ENCODE assay signal across 31 cellular contexts in the genomic region with DNA sequence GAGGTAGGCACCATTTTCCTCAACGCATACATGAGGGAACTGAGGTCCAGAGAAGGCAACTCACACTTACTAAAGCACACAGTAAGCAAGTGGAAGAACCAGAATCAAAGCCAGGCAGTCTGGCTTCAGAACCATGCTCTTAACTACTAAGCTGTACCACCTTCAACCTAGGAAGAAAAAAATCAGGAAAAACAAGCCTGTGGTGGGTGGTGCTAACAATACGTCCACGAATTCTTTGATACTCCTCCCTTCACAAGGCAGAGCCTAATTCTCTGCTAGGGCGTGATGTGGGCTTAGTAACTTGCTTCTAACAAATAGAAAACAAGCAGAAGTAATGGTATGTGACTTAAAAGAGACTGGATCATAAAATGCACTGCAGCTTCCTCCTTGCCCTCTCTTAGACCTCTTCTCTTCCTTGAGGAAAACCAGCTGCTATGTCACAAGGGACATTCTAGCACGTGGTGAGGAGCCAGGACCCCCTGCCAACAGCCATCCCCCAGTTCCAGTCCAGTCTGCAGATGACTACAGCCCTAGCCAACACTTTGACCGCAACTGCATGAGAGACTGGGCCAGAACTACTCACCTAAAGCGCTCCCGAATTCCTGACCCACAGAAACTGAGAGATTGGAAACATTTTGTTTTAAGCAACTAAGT. TPM values are rescaled to one million over a fixed set of nuclear protein-coding genes. Genes with fewer than 3 reads are reported as not detected.
A peak's percentile ranks its signal among the peaks of the same experiment; 100 is the strongest.
DNase-seq lines count a peak whose midpoint lies in the region; ATAC-seq and TF ChIP-seq lines count a peak whose summit lies in the region.
"Had no signal": no experiment of that assay in that cellular context is flagged by ENCODE, and none has a peak within 500 bp of the region (broad histone marks: within the 10 kb centered on the region; RNA-seq: fewer than 3 reads in every experiment).

No MANE protein-coding gene starts in this region.

- CTCF ChIA-PET in Caco-2 (lab: Charles Lee) = interaction anchor here (0.7 kb wide), 1 partner anchor 368 kb away, joined by 3 read pairs; no protein-coding TSS in a partner anchor

- H3K27ac ChIP-seq in right atrium auricular region (no peak overlapping the region), upper lobe of right lung (no peak overlapping the region), MM.1S (ENCODE audit: low read length) (no peak overlapping the region)
- H3K27ac ChIP-seq: ascending aorta, cardiac muscle cell, neutrophil, right lobe of liver, WERI-Rb-1 had no signal

- no peak overlapping the region for H3K27ac Mint-ChIP-seq in Caco-2 (ENCODE audit: unreplicated experiment)
- H3K27ac Mint-ChIP-seq: activated T-cell treated with anti-CD3 and anti-CD28 coated beads, Interleukin-2, amount 50 U/mL, for 24 hours; effector memory CD8-positive, alpha-beta T cell; IgD-negative memory B cell; stimulated activated naive B cell treated with anti-CD40 and anti-IgM and Interleukin-4, amounts not matched to agents 10 μg/mL and 1 μg/mL and 100 μg/mL, for 72 hours had no signal

- H3K4me1 ChIP-seq in right atrium auricular region (no peaks in the 10 kb centered on the region), upper lobe of right lung (no peaks in the 10 kb centered on the region), MM.1S (ENCODE audit: low read length) (0 out of 2 replicates have a peak, but pooled peaks cover 3% of the 10 kb centered on the region), Caco-2 (no peaks in the 10 kb centered on the region)
- H3K4me1 ChIP-seq: ascending aorta, right lobe of liver had no signal

- no TSS peak for BruUV-seq in Caco-2 (replicated peaks; lab: Mats Ljungman, UMichigan)

- peaks cover 14% of the 10 kb centered on the region for H3K9me3 Mint-ChIP-seq in Caco-2 (ENCODE audit: unreplicated experiment)
- H3K9me3 Mint-ChIP-seq: activated T-cell treated with anti-CD3 and anti-CD28 coated beads, Interleukin-2, amount 50 U/mL, for 24 hours; effector memory CD8-positive, alpha-beta T cell had no signal

- no peaks in the 10 kb centered on the region for H3K27me3 ChIP-seq in right atrium auricular region
- no peaks in the 10 kb centered on the region for H3K27me3 ChIP-seq in upper lobe of right lung
- no peaks in the 10 kb centered on the region for H3K27me3 ChIP-seq in MM.1S (replicated peaks; ENCODE audit: insufficient read depth, low read length)
- no peaks in the 10 kb centered on the region for H3K27me3 ChIP-seq in Caco-2 (replicated peaks; ENCODE audit: control insufficient read depth, insufficient read depth, low read length)
- H3K27me3 ChIP-seq: ascending aorta, cardiac muscle cell, neutrophil, right lobe of liver had no signal

- H3K36me3 ChIP-seq in right atrium auricular region (peaks cover 9% of the 10 kb centered on the region), upper lobe of right lung (peaks cover 12% of the 10 kb centered on the region), MM.1S (replicated peaks; ENCODE audit: insufficient read depth, low read length) (no peaks in the 10 kb centered on the region), Caco-2 (ENCODE audit: control insufficient read depth, insufficient read depth, low read length) (peaks cover 3% of the 10 kb centered on the region; the same call in 1 of the 2 replicates)
- H3K36me3 ChIP-seq: ascending aorta, cardiac muscle cell, neutrophil, right lobe of liver had no signal

- DNase-seq in Right ventricle myocardium superior (peak; percentile 48), right atrium auricular region (ENCODE audit: low spot score) (no peak), fibroblast of the aortic adventitia (ENCODE audit: low read depth) (peak; percentile 64), mucosa of gallbladder (ENCODE audit: low spot score) (peak; percentile 15), upper lobe of right lung (no peak), NCI-H1048 (lab: John Stamatoyannopoulos, UW) (no peak), MM.1S (no peak), Caco-2 (no peak)
- DNase-seq: 8988T; activated CD4-positive, alpha-beta T cell treated with anti-CD3 and anti-CD28 coated beads for 48 hours; activated CD8-positive, alpha-beta memory T cell treated with anti-CD3 and anti-CD28 coated beads for 24 hours; activated gamma-delta T cell treated with Interleukin-2 at 50 U/mL for 16 hours; activated T-cell treated with anti-CD3 and anti-CD28 coated beads, Interleukin-2, amount 50 U/mL, for 24 hours; C1 segment of cervical spinal cord; COR-L47; cortex of kidney; effector memory CD8-positive, alpha-beta T cell; naive B cell; NCI-H510A; posterior cingulate gyrus; right lobe of liver; RPMI8226; stimulated activated naive B cell treated with anti-CD40 and anti-IgM and Interleukin-4, amounts not matched to agents 10 μg/mL and 1 μg/mL and 100 μg/mL, for 72 hours; substantia nigra; WERI-Rb-1 had no signal

- 0 out of 2 replicates have a peak, but pooled peaks cover 7% of the 10 kb centered on the region for H3K79me2 ChIP-seq in MM.1S (ENCODE audit: low read length)

- H3K9ac ChIP-seq in MM.1S (ENCODE audit: low read length) = no peak overlapping the region

- no peak for TF ChIP-seq CTCF in right atrium auricular region (IDR thresholded peaks at IDR 0.05)
- TF ChIP-seq CTCF in fibroblast of the aortic adventitia (IDR thresholded peaks at IDR 0.05; ENCODE audit: insufficient read depth, low read length) = no peak
- no peak for TF ChIP-seq CTCF in upper lobe of right lung (IDR thresholded peaks at IDR 0.05)
- no peak for TF ChIP-seq CTCF in MM.1S (IDR thresholded peaks at IDR 0.05; ENCODE audit: low read length)
- no peak for TF ChIP-seq CTCF in Caco-2 (IDR thresholded peaks at IDR 0.05; ENCODE audit: insufficient read depth in 1 of 2, low read depth in 1 of 2, low read length in 1 of 2, severe bottlenecking in 1 of 2, unreplicated experiment in 1 of 2)

- ATAC-seq in Right ventricle myocardium superior (ENCODE audit: poor library complexity) (peak; percentile 64), upper lobe of right lung (peak; percentile 37)
- ATAC-seq: effector memory CD8-positive, alpha-beta T cell; left lobe of liver; stimulated activated naive B cell treated with anti-CD40 and anti-IgM and Interleukin-4, amounts not matched to agents 10 μg/mL and 1 μg/mL and 100 μg/mL, for 72 hours had no signal

- intact Hi-C loops in Right ventricle myocardium superior (cut with DNase I) = no loop called here
- intact Hi-C loops in upper lobe of right lung (cut with DNase I) = no loop called here
- intact Hi-C loops in Caco-2 (cut with micrococcal nuclease; ENCODE audit: unreplicated experiment) = no loop called here

- H3K27me3 Mint-ChIP-seq in Caco-2 (ENCODE audit: insufficient read depth, unreplicated experiment) = no peaks in the 10 kb centered on the region
- H3K27me3 Mint-ChIP-seq: activated T-cell treated with anti-CD3 and anti-CD28 coated beads, Interleukin-2, amount 50 U/mL, for 24 hours; effector memory CD8-positive, alpha-beta T cell; IgD-negative memory B cell; naive B cell; stimulated activated naive B cell treated with anti-CD40 and anti-IgM and Interleukin-4, amounts not matched to agents 10 μg/mL and 1 μg/mL and 100 μg/mL, for 72 hours had no signal

- H3K9me3 ChIP-seq in right atrium auricular region (peaks cover 0 to 9% of the 10 kb centered on the region in 2 donors), upper lobe of right lung (peaks cover 5% of the 10 kb centered on the region), MM.1S (replicated peaks; ENCODE audit: insufficient read depth, low read length) (no peaks in the 10 kb centered on the region), Caco-2 (peaks cover 4% of the 10 kb centered on the region; the same call in 1 of the 2 replicates)
- H3K9me3 ChIP-seq: HAP-1, neutrophil had no signal

- H3K4me2 ChIP-seq in MM.1S (ENCODE audit: low read depth, low read length) = no peak overlapping the region

- H3K9me2 ChIP-seq in MM.1S (replicated peaks; ENCODE audit: insufficient read depth, low read length) = no peaks in the 10 kb centered on the region

- H3F3A ChIP-seq in MM.1S (ENCODE audit: insufficient read depth, low read length) = no peaks in the 10 kb centered on the region

- no peaks in the 10 kb centered on the region for H4K20me1 ChIP-seq in MM.1S (ENCODE audit: insufficient read depth, low read length)

- H2AFZ ChIP-seq in MM.1S (ENCODE audit: low read length) = no peak overlapping the region

- H3K4me3 ChIP-seq in right atrium auricular region (no peak overlapping the region), fibroblast of the aortic adventitia (ENCODE audit: low read depth, low read length) (no peak overlapping the region), upper lobe of right lung (no peak overlapping the region), MM.1S (ENCODE audit: low read length) (no peak overlapping the region), Caco-2 (ENCODE audit: low read depth, low read length) (no peak overlapping the region)
- H3K4me3 ChIP-seq: ascending aorta, cardiac muscle cell, HAP-1, right lobe of liver had no signal

- no peaks in the 10 kb centered on the region for H3K4me1 Mint-ChIP-seq in Caco-2 (ENCODE audit: low read depth, unreplicated experiment)

- POLR2A ChIA-PET in Caco-2 (lab: Charles Lee) = no interaction called here

- H3K36me3 Mint-ChIP-seq in Caco-2 (ENCODE audit: insufficient read depth, unreplicated experiment) = peaks cover 20% of the 10 kb centered on the region

- H3K4me3 Mint-ChIP-seq in Caco-2 (ENCODE audit: unreplicated experiment) = no peak overlapping the region
- H3K4me3 Mint-ChIP-seq: activated T-cell treated with anti-CD3 and anti-CD28 coated beads, Interleukin-2, amount 50 U/mL, for 24 hours; effector memory CD8-positive, alpha-beta T cell; IgD-negative memory B cell; naive B cell; stimulated activated naive B cell treated with anti-CD40 and anti-IgM and Interleukin-4, amounts not matched to agents 10 μg/mL and 1 μg/mL and 100 μg/mL, for 72 hours had no signal

RNA-seq across cellular contexts. Expression of a gene that starts 36.8 kb away (rescaled TPM):
- total RNA-seq in Right ventricle myocardium superior (9.1 TPM), right atrium auricular region (10 to 100 TPM; 22.7 to 28.6 TPM), fibroblast of the aortic adventitia (ENCODE audit: low replicate concordance) (14.9 and 30.4 TPM in 2 replicates), mucosa of gallbladder (47.9 TPM), upper lobe of right lung (47.2 TPM), Caco-2 (2022) (84.7 and 92.5 TPM in 2 replicates)

Comparison
In these comparisons a context has a peak if more than half of its experiments do, and no peak if none do; other contexts are left out.
1. DNase-seq: peak in Right ventricle myocardium superior (single experiment), fibroblast of the aortic adventitia (single experiment) and mucosa of gallbladder (single experiment); none in right atrium auricular region (single experiment), upper lobe of right lung (single experiment), NCI-H1048 (single experiment), MM.1S (single experiment) and Caco-2 (0 of 2).